ENCODE assay signal across 15 cellular contexts in genomic region chr11:77019976-77020591, GRCh38. TPM values are rescaled to one million over a fixed set of nuclear protein-coding genes. Genes with fewer than 3 reads are reported as not detected.
DNase-seq lines count a peak whose midpoint lies in the region; ATAC-seq, FAIRE-seq and TF ChIP-seq lines count a peak whose summit lies in the region.
"Had no signal": no experiment of that assay in that cellular context is flagged by ENCODE, and none has a peak within 500 bp of the region (broad histone marks: within the 10 kb centered on the region; RNA-seq: fewer than 3 reads in every experiment).

No MANE protein-coding gene starts in this region.

- H3K4me2 ChIP-seq in mammary epithelial cell (ENCODE audit: insufficient read depth, low read depth, low read length), result peak overlapping the region; percentile 70
- no peak overlapping the region for H3K4me2 ChIP-seq in HepG2 (ENCODE audit: low read depth, low read length)

- no peaks in the 10 kb centered on the region for H3K79me2 ChIP-seq in mammary epithelial cell (ENCODE audit: insufficient read depth, low read length)
- H3K79me2 ChIP-seq in HepG2 (ENCODE audit: insufficient read depth, low read length), result no peaks in the 10 kb centered on the region

- TF ChIP-seq POLR2A in HepG2 (IDR thresholded peaks at IDR 0.05; ENCODE audit: insufficient read depth in 1 of 2, low read depth in 2 of 2, low read length in 2 of 2), result no peak

- dilution Hi-C loops in mammary epithelial cell (cut with HindIII; ENCODE audit: low sequenced_read_pairs), result no loop called here

- CTCF ChIA-PET in mammary epithelial cell (lab: Charles Lee; ENCODE audit: low non-redundant PET), result no interaction called here
- CTCF ChIA-PET in HepG2 (lab: Yijun Ruan, JAX; ENCODE audit: low intra/inter-chr PET ratio, low total read pairs), result no interaction called here
- CTCF ChIA-PET in GM10248 (lab: Yijun Ruan, JAX), result interaction anchor here (0.6 to 3.6 kb wide), 6 partner anchors 10 to 100 kb away, joined by 3 to 19 read pairs (median 4); no protein-coding TSS in a partner anchor

- H3K27me3 ChIP-seq in HUES48 (ENCODE audit: control insufficient read depth, insufficient read depth, low read length) (no peaks in the 10 kb centered on the region), mammary epithelial cell (ENCODE audit: insufficient read depth, low read length) (no peaks in the 10 kb centered on the region), HepG2 (ENCODE audit: control insufficient read depth in 1 of 2, insufficient read depth in 2 of 2, low read length in 2 of 2) (no peaks in the 10 kb centered on the region), SJCRH30 (no peaks in the 10 kb centered on the region)

- TF ChIP-seq EP300 in HepG2 (IDR thresholded peaks at IDR 0.05; ENCODE audit: low read depth in 2 of 2, low read length in 2 of 2) (peak in 1 of 2 experiments; percentile 50; a peak in 1 of 4 replicates), HepG2 (CRISPR knock-in tag; IDR thresholded peaks at IDR 0.05; ENCODE audit: borderline replicate concordance) (no peak)

- no peak for TF ChIP-seq RAD21 in HepG2 (CRISPR knock-in tag; IDR thresholded peaks at IDR 0.05)

- no peak overlapping the region for H3K4me3 ChIP-seq in HUES48 (ENCODE audit: low read depth, low read length)
- H3K4me3 ChIP-seq in mammary epithelial cell (replicated peaks in 1 of 3; ENCODE audit: insufficient read depth in 1 of 3, low read depth in 2 of 3, low read length in 3 of 3), result peak overlapping the region in 1 of 3 experiments; percentile 10
- no peak overlapping the region for H3K4me3 ChIP-seq in HepG2 (replicated peaks in 1 of 3; ENCODE audit: insufficient read depth in 1 of 3, low read depth in 2 of 3, low read length in 3 of 3)
- H3K4me3 ChIP-seq in SJCRH30, result no peak overlapping the region

- peaks cover 17% of the 10 kb centered on the region for H3K4me1 ChIP-seq in HUES48 (ENCODE audit: control insufficient read depth, insufficient read depth, low read length)
- H3K4me1 ChIP-seq in mammary epithelial cell (ENCODE audit: insufficient read depth, low read length), result peaks cover 23% of the 10 kb centered on the region
- H3K4me1 ChIP-seq in HepG2 (ENCODE audit: insufficient read depth, low read length), result peaks cover 20% of the 10 kb centered on the region
- H3K4me1 ChIP-seq in SJCRH30, result no peaks in the 10 kb centered on the region

- no peak overlapping the region for H2AFZ ChIP-seq in mammary epithelial cell (ENCODE audit: low read depth, low read length)
- H2AFZ ChIP-seq in HepG2 (ENCODE audit: low read length), result no peak overlapping the region

- no peaks in the 10 kb centered on the region for H4K20me1 ChIP-seq in mammary epithelial cell (ENCODE audit: insufficient read depth, low read length)
- H4K20me1 ChIP-seq in HepG2 (ENCODE audit: insufficient read depth, low read length), result no peaks in the 10 kb centered on the region

- in situ Hi-C loops in mammary epithelial cell (cut with MboI; ENCODE audit: low sequenced_read_pairs in 2 of 2) (no loop called here), HepG2 (cut with HindIII; ENCODE audit: extremely low pct_ligation_motif_present, low pct_unique_long_range_greater_than_20kb) (no loop called here)

- intact Hi-C loops in mammary epithelial cell (cut with micrococcal nuclease), result no loop called here
- intact Hi-C loops in HepG2 (cut with micrococcal nuclease; ENCODE audit: unreplicated experiment), result no loop called here

- no peaks in the 10 kb centered on the region for H3K9me3 ChIP-seq in HUES48 (ENCODE audit: control insufficient read depth, insufficient read depth, low read length)
- no peaks in the 10 kb centered on the region for H3K9me3 ChIP-seq in mammary epithelial cell (replicated peaks; ENCODE audit: insufficient read depth, low read length)
- H3K9me3 ChIP-seq in HepG2 (ENCODE audit: low read length), result no peaks in the 10 kb centered on the region
- H3K9me3 ChIP-seq in SJCRH30 (replicated peaks), result no peaks in the 10 kb centered on the region

- no TSS peak for BruUV-seq in mammary epithelial cell (replicated peaks; lab: Mats Ljungman, UMichigan)
- no TSS peak for BruUV-seq in HepG2 (replicated peaks; lab: Mats Ljungman, UMichigan)

- 72% methylated on average over 2 of the region's 2 CpGs for WGBS in mammary epithelial cell (ENCODE audit: low coverage, missing lambda C conversion rate)
- 85% methylated on average over 2 of the region's 2 CpGs for WGBS in HepG2 (ENCODE audit: low lambda C conversion rate)

- H3K27ac ChIP-seq in HUES48 (ENCODE audit: low read depth, low read length), result peak overlapping the region; percentile 22
- H3K27ac ChIP-seq in mammary epithelial cell (ENCODE audit: insufficient read depth, low read depth, low read length), result peak overlapping the region; percentile 17
- H3K27ac ChIP-seq in HepG2 (ENCODE audit: extremely low read length, insufficient read depth, low read length), result no peak overlapping the region
- H3K27ac ChIP-seq in SJCRH30, result no peak overlapping the region

- no peak overlapping the region for H3K9ac ChIP-seq in HUES48 (ENCODE audit: low read depth, low read length)
- no peak overlapping the region for H3K9ac ChIP-seq in mammary epithelial cell (ENCODE audit: insufficient read depth, low read length)
- no peak overlapping the region for H3K9ac ChIP-seq in HepG2 (ENCODE audit: insufficient read depth, low read depth, low read length)

- DNase-seq in AG08395 (ENCODE audit: low spot score), result peak; percentile 5
- peak; percentile 66 for DNase-seq in mammary epithelial cell
- peak; percentile 38 for DNase-seq in HepG2 (ENCODE audit: low spot score)
- no peak for DNase-seq in GM10248 (ENCODE audit: extremely low spot score)
- DNase-seq in SJCRH30, result no peak
- no peak for DNase-seq in foreskin melanocyte
- DNase-seq: activated T-cell treated with anti-CD3 and anti-CD28 coated beads, Interleukin-2, amount 50 U/mL, for 48 hours; GDM1; kidney; NCI-H774; nephron progenitor cell; trophoblast cell had no signal

- no peak for FAIRE-seq in HepG2 (lab: Jason Lieb, UNC)
- FAIRE-seq: kidney had no signal

- TF ChIP-seq CTCF in mammary epithelial cell (conservative IDR thresholded peaks at IDR 0.05 in 1 of 2, IDR thresholded peaks at IDR 0.05 in 1 of 2; ENCODE audit: extremely low read depth in 1 of 2, insufficient read depth in 1 of 2, low read depth in 1 of 2, low read length in 2 of 2) (no peak), HepG2 (CRISPR knock-in tag; IDR thresholded peaks at IDR 0.05) (no peak), GM10248 (IDR thresholded peaks at IDR 0.05; ENCODE audit: control extremely low read depth, extremely low read depth, low read depth, missing control alignments) (no peak)

- POLR2A ChIA-PET in HepG2 (lab: Yijun Ruan, JAX) (no interaction called here), GM10248 (lab: Yijun Ruan, JAX) (no interaction called here)

- 0 out of 2 replicates have a peak, but pooled peaks cover 2% of the 10 kb centered on the region for H3K36me3 ChIP-seq in HUES48 (ENCODE audit: control insufficient read depth, insufficient read depth, low read length)
- peaks cover 6% of the 10 kb centered on the region for H3K36me3 ChIP-seq in mammary epithelial cell (ENCODE audit: insufficient read depth, low read length)
- no peaks in the 10 kb centered on the region for H3K36me3 ChIP-seq in HepG2 (replicated peaks in 1 of 2; ENCODE audit: control insufficient read depth in 1 of 2, insufficient read depth in 2 of 2, low read length in 2 of 2)
- H3K36me3 ChIP-seq in SJCRH30, result peaks cover 2% of the 10 kb centered on the region

- no peak for ATAC-seq in HepG2
- no peak for ATAC-seq in HG03469 (IDR thresholded peaks at IDR 0.05; ENCODE audit: unreplicated experiment)
- ATAC-seq: SK-N-SH treated with all-trans-retinoic acid at 6 μM for 48 hours had no signal

RNA-seq across cellular contexts. Expression of gene B3GNT6, which starts 14.1 kb away (rescaled TPM):
- total RNA-seq in mammary epithelial cell (not detected), HepG2 (2016; rRNA removed; fragmentation: Illumina TruSeq; extraction: Trizol) (not detected in 2 replicates)
- polyA plus RNA-seq in mammary epithelial cell (not detected), HepG2 (2011; rRNA removed) (not detected in 2 replicates)
- not detected for polyA minus RNA-seq in mammary epithelial cell
- total RNA-seq in HepG2 (2016; cell fraction: cytosol; rRNA removed; fragmentation: Illumina TruSeq; extraction: Trizol; ENCODE audit: low read depth), result not detected in 2 replicates
- not detected in 2 replicates for total RNA-seq in HepG2 (2016; cell fraction: insoluble cytoplasmic fraction; rRNA removed; fragmentation: Illumina TruSeq; extraction: Trizol)
- not detected in 2 replicates for total RNA-seq in HepG2 (2016; cell fraction: membrane; rRNA removed; fragmentation: Illumina TruSeq; extraction: Trizol)
- not detected in 2 replicates for total RNA-seq in HepG2 (2016; cell fraction: nucleus; rRNA removed; fragmentation: Illumina TruSeq; extraction: Trizol)
- polyA plus RNA-seq in HepG2 (2011; cell fraction: cytosol; rRNA removed), result not detected in 2 replicates
- not detected in 2 replicates for polyA plus RNA-seq in HepG2 (2011; cell fraction: nucleus; rRNA removed)
- polyA plus RNA-seq in HepG2 (2012), result not detected in 2 replicates
- polyA plus RNA-seq in HepG2 (2016; cell fraction: cytosol; fragmentation: Illumina TruSeq; extraction: Trizol; ENCODE audit: low read depth), result not detected in 2 replicates
- not detected in 2 replicates for polyA plus RNA-seq in HepG2 (2016; cell fraction: insoluble cytoplasmic fraction; fragmentation: Illumina TruSeq; extraction: Trizol; ENCODE audit: low read depth)
- not detected in 2 replicates for polyA plus RNA-seq in HepG2 (2016; cell fraction: membrane; fragmentation: Illumina TruSeq; extraction: Trizol; ENCODE audit: low read depth)
- polyA plus RNA-seq in HepG2 (2016; cell fraction: nucleus; fragmentation: Illumina TruSeq; extraction: Trizol; ENCODE audit: insufficient read depth, low read depth), result not detected in 2 replicates
- not detected in 2 replicates for polyA minus RNA-seq in HepG2 (2011; rRNA and poly(A)+ RNA removed; ENCODE audit: low replicate concordance)
- polyA minus RNA-seq in HepG2 (2011; cell fraction: cytosol; rRNA and poly(A)+ RNA removed), result not detected in 2 replicates
- polyA minus RNA-seq in HepG2 (2011; cell fraction: nucleus; rRNA and poly(A)+ RNA removed), result not detected in 2 replicates
- total RNA-seq in SJCRH30 (2014; rRNA removed; shearing (Covaris generic)), result not detected in 2 replicates
- total RNA-seq: kidney had no signal

RNA-seq across cellular contexts. Expression of gene CAPN5, which starts 46.7 kb away (rescaled TPM):
- total RNA-seq in mammary epithelial cell (1 to 10 TPM; 3.0 to 4.3 TPM), HepG2 (2016; rRNA removed; fragmentation: Illumina TruSeq; extraction: Trizol) (0.22 and 0.27 TPM in 2 replicates)
- polyA plus RNA-seq in mammary epithelial cell (1.5 TPM), HepG2 (2011; rRNA removed) (1.2 and 2.1 TPM in 2 replicates)
- polyA minus RNA-seq in mammary epithelial cell, result 1.7 TPM
- total RNA-seq in HepG2 (2016; cell fraction: cytosol; rRNA removed; fragmentation: Illumina TruSeq; extraction: Trizol; ENCODE audit: low read depth), result 0.09 TPM in 1 of 2 replicates, not detected in the other
- total RNA-seq in HepG2 (2016; cell fraction: insoluble cytoplasmic fraction; rRNA removed; fragmentation: Illumina TruSeq; extraction: Trizol), result 0.27 and 0.28 TPM in 2 replicates
- 0.28 and 0.34 TPM in 2 replicates for total RNA-seq in HepG2 (2016; cell fraction: membrane; rRNA removed; fragmentation: Illumina TruSeq; extraction: Trizol)
- 0.66 and 0.75 TPM in 2 replicates for total RNA-seq in HepG2 (2016; cell fraction: nucleus; rRNA removed; fragmentation: Illumina TruSeq; extraction: Trizol)
- polyA plus RNA-seq in HepG2 (2011; cell fraction: cytosol; rRNA removed), result 0.95 and 1.0 TPM in 2 replicates
- polyA plus RNA-seq in HepG2 (2011; cell fraction: nucleus; rRNA removed), result 3.7 and 6.7 TPM in 2 replicates
- 0.94 and 2.0 TPM in 2 replicates for polyA plus RNA-seq in HepG2 (2012)
- polyA plus RNA-seq in HepG2 (2016; cell fraction: cytosol; fragmentation: Illumina TruSeq; extraction: Trizol; ENCODE audit: low read depth), result 0.19 and 0.23 TPM in 2 replicates
- polyA plus RNA-seq in HepG2 (2016; cell fraction: insoluble cytoplasmic fraction; fragmentation: Illumina TruSeq; extraction: Trizol; ENCODE audit: low read depth), result 0.93 and 1.1 TPM in 2 replicates
- 0.37 and 0.48 TPM in 2 replicates for polyA plus RNA-seq in HepG2 (2016; cell fraction: membrane; fragmentation: Illumina TruSeq; extraction: Trizol; ENCODE audit: low read depth)
- polyA plus RNA-seq in HepG2 (2016; cell fraction: nucleus; fragmentation: Illumina TruSeq; extraction: Trizol; ENCODE audit: insufficient read depth, low read depth), result 0.68 and 0.85 TPM in 2 replicates
- 0.49 and 2.0 TPM in 2 replicates for polyA minus RNA-seq in HepG2 (2011; rRNA and poly(A)+ RNA removed; ENCODE audit: low replicate concordance)
- polyA minus RNA-seq in HepG2 (2011; cell fraction: cytosol; rRNA and poly(A)+ RNA removed), result 0.88 and 0.99 TPM in 2 replicates
- 1.0 and 1.7 TPM in 2 replicates for polyA minus RNA-seq in HepG2 (2011; cell fraction: nucleus; rRNA and poly(A)+ RNA removed)
- 4.5 and 4.8 TPM in 2 replicates for total RNA-seq in SJCRH30 (2014; rRNA removed; shearing (Covaris generic))

Comparison
In these comparisons a context has a peak if more than half of its experiments do, and no peak if none do; other contexts are left out.
1. DNase-seq: peak in AG08395 (single experiment), mammary epithelial cell (single experiment) and HepG2 (single experiment); none in GM10248 (single experiment), SJCRH30 (0 of 2) and foreskin melanocyte (single experiment).
2. H3K27ac ChIP-seq: peak in HUES48 (single experiment) and mammary epithelial cell (single experiment); none in HepG2 (single experiment) and SJCRH30 (single experiment).